Comparison of ENCODE assay signal across 8 cellular contexts in genomic region chr12:98418357-98419075, GRCh38.
A peak's percentile ranks its signal among the peaks of the same experiment; 100 is the strongest.
DNase-seq lines count a peak whose midpoint lies in the region; ATAC-seq and TF ChIP-seq lines count a peak whose summit lies in the region.

No MANE protein-coding gene starts in this region.

- no peaks in the 10 kb centered on the region for H3K9me3 Mint-ChIP-seq in activated naive CD4-positive, alpha-beta T cell treated with anti-CD3 and anti-CD28 coated beads, Interleukin-2, amount 50 U/mL, for 72 hours

- peak overlapping the region; percentile 10 for H3K4me3 ChIP-seq in retinal pigment epithelial cell (ENCODE audit: low read length)

- ATAC-seq in GM18870 (IDR thresholded peaks at IDR 0.05; ENCODE audit: unreplicated experiment) (peak; percentile 88), HG02973 (IDR thresholded peaks at IDR 0.05; ENCODE audit: unreplicated experiment) (peak; percentile 73)
- ATAC-seq in activated naive CD4-positive, alpha-beta T cell treated with anti-CD3 and anti-CD28 coated beads, Interleukin-2, amount 50 U/mL, for 72 hours: no peak

- DNase-seq in RPMI7951 (ENCODE audit: low read depth) (peak; percentile 86), fibroblast of peridontal ligament (ENCODE audit: extremely low read depth) (peak; percentile 96), retinal pigment epithelial cell (ENCODE audit: low read depth) (peak; percentile 96), medulla oblongata (ENCODE audit: extremely low spot score) (no peak), caudate nucleus (lab: John Stamatoyannopoulos, UW) (no peak)
- no peak for DNase-seq in activated naive CD4-positive, alpha-beta T cell treated with anti-CD3 and anti-CD28 coated beads, Interleukin-2, amount 50 U/mL, for 72 hours (ENCODE audit: low spot score in 2 of 2)

- no peaks in the 10 kb centered on the region for H3K36me3 Mint-ChIP-seq in activated naive CD4-positive, alpha-beta T cell treated with anti-CD3 and anti-CD28 coated beads, Interleukin-2, amount 50 U/mL, for 72 hours

- TF ChIP-seq CTCF in retinal pigment epithelial cell (conservative IDR thresholded peaks at IDR 0.05; ENCODE audit: low read depth, low read length): no peak

- H3K27ac ChIP-seq in caudate nucleus (ENCODE audit: low read depth, low read length): no peak overlapping the region

- no peak overlapping the region for H3K27ac Mint-ChIP-seq in activated naive CD4-positive, alpha-beta T cell treated with anti-CD3 and anti-CD28 coated beads, Interleukin-2, amount 50 U/mL, for 72 hours

Comparison
In these comparisons a context has a peak if more than half of its experiments do, and no peak if none do; other contexts are left out.
1. ATAC-seq: peak in GM18870 (single experiment) and HG02973 (single experiment); none in activated naive CD4-positive, alpha-beta T cell treated with anti-CD3 and anti-CD28 coated beads, Interleukin-2, amount 50 U/mL, for 72 hours (0 of 2).
2. DNase-seq: peak in RPMI7951 (single experiment), fibroblast of peridontal ligament (single experiment) and retinal pigment epithelial cell (single experiment); none in activated naive CD4-positive, alpha-beta T cell treated with anti-CD3 and anti-CD28 coated beads, Interleukin-2, amount 50 U/mL, for 72 hours (0 of 2), medulla oblongata (single experiment) and caudate nucleus (0 of 61).